Comparison of ENCODE assay signal across 9 cellular contexts in the genomic region with DNA sequence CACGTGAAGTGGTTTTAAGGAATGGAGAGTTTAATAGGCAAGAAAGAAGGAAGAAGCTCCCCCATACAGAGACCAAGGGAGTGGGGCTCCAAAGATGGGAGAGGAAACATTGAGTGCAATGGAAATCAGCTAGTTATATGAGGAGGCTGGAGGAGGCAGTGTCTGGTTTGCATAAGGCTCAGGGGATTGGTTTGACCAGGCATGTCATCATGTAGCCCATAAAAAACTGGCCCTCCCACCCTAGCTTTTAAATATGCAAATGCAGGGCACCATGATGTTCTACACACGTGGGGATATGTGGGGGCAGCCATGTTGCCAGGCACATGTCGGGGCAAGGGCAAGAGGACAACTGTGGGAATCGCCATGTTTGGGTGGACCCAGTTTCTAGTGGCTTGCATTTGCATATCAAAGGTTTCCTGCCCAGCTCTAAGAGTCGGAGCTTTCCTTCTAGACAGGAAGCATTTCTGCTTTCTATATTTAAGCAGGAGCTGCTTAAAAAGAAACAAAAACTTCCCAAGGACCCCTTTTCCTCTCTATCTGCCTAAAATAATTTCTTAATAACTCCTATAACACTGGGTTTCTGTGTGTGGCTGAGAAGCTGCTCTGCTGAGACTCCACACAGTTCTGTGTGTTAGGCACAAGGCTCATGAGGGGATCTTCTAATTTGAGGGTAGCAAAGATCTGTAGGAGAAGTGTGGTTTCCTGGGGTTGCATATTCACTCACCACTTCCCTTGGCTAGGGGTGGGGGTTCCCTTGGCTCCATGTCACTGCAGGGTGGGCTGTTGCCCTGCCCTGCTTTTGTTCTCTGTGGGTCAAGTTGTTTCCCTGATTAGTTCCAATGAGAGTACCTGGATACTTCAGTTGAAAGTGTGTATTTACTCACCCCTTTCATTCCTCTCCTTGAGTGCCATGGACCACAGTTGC.
DNase-seq lines count a peak whose midpoint lies in the region; ATAC-seq and TF ChIP-seq lines count a peak whose summit lies in the region.
"Had no signal": no experiment of that assay in that cellular context is flagged by ENCODE, and none has a peak within 500 bp of the region (broad histone marks: within the 10 kb centered on the region; RNA-seq: fewer than 3 reads in every experiment).

No MANE protein-coding gene starts in this region.

- peak; percentile 7 for DNase-seq in activated CD4-positive, alpha-beta T cell treated with anti-CD3 and anti-CD28 coated beads, Interleukin-2, amount 50 U/mL, for 1 hour
- peak; percentile 41 for DNase-seq in stimulated activated CD4-positive, alpha-beta T cell treated with anti-CD3 and anti-CD28 coated beads, Interleukin-4, amount 100 ng/mL, for 24 hours
- DNase-seq in retina (no peak), GM13976 (ENCODE audit: low spot score) (no peak), DMS 273 treated with DMSO at 0.1 percent for 48 hours (lab: John Stamatoyannopoulos, UW) (no peak), foreskin keratinocyte (no peak)
- DNase-seq: heart left ventricle had no signal

- H3K27me3 ChIP-seq in foreskin keratinocyte: no peaks in the 10 kb centered on the region

- no peak overlapping the region for H3K27ac ChIP-seq in foreskin keratinocyte

- in situ Hi-C loops in GM13976 (cut with MboI; ENCODE audit: low sequenced_read_pairs, unreplicated experiment): no loop called here

- ATAC-seq in GM19324 (IDR thresholded peaks at IDR 0.05; ENCODE audit: low FRiP score, unreplicated experiment) (peak; percentile 65), HG03520 (IDR thresholded peaks at IDR 0.05; ENCODE audit: unreplicated experiment) (peak; percentile 75), foreskin keratinocyte (no peak)
- ATAC-seq: heart left ventricle had no signal

- peaks cover 3% of the 10 kb centered on the region for H3K4me1 ChIP-seq in foreskin keratinocyte

- TF ChIP-seq CTCF in GM13976 (IDR thresholded peaks at IDR 0.05; ENCODE audit: borderline replicate concordance, control extremely low read depth, extremely low read depth, insufficient read depth, missing control alignments) (no peak), foreskin keratinocyte (conservative IDR thresholded peaks at IDR 0.05) (no peak)

Comparison
In these comparisons a context has a peak if more than half of its experiments do, and no peak if none do; other contexts are left out.
1. DNase-seq: peak in activated CD4-positive, alpha-beta T cell treated with anti-CD3 and anti-CD28 coated beads, Interleukin-2, amount 50 U/mL, for 1 hour (single experiment) and stimulated activated CD4-positive, alpha-beta T cell treated with anti-CD3 and anti-CD28 coated beads, Interleukin-4, amount 100 ng/mL, for 24 hours (single experiment); none in retina (single experiment), GM13976 (single experiment), DMS 273 treated with DMSO at 0.1 percent for 48 hours (single experiment) and foreskin keratinocyte (0 of 2).